In the genomic region with DNA sequence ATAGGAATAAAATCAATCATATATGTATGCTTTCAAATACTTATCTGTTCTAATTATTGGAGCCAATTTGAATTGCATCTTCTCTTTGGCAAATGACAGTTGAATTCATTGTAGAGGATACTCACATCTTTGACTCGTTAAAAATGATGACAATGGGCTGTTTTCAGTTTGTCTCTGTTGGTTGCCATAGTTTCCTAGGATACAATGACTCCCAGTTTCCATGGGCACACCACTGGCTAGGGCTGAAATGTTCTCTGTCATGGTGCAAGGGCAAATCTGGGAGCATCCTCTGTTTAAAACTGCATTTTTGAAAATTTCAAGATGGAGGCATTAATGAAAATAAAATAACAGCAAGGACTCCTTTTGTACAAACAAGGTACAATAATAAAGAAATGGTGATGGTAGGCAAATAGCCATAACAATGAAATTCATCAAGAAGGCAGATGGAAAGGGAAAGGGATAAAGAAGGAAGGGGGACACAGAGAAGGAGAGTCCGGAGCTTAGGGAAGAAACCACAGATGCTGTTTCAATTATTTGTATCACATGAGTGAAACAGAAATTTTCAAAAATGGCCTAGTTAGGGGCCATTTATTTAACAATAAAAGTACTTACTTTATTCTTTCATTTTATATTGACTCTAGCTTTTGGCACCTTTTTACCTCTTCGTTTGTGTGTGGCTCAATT, we compare ENCODE assay signal across 2 cellular contexts.
TF ChIP-seq lines count a peak whose summit lies in the region.

No MANE protein-coding gene starts in this region.

TF ChIP-seq in SK-N-SH, 30 proteins besides CTCF, POLR2A, EP300 and RAD21 (continued from another document):
- no peak for TF ChIP-seq NFIC (IDR thresholded peaks at IDR 0.05; ENCODE audit: borderline replicate concordance)
- no peak for TF ChIP-seq EZH2phosphoT487 (IDR thresholded peaks at IDR 0.05; ENCODE audit: borderline replicate concordance, low read depth)
- TF ChIP-seq RFX5 (IDR thresholded peaks at IDR 0.05; ENCODE audit: low read length): no peak
- TF ChIP-seq SIN3A (IDR thresholded peaks at IDR 0.05; ENCODE audit: borderline replicate concordance, low read depth, low read length): no peak
- TF ChIP-seq RCOR1 (IDR thresholded peaks at IDR 0.05; ENCODE audit: low read length): no peak
- TF ChIP-seq RXRA (IDR thresholded peaks at IDR 0.05; ENCODE audit: borderline replicate concordance, low read depth): no peak
- TF ChIP-seq TCF12 (IDR thresholded peaks at IDR 0.05): no peak
- TF ChIP-seq, protein P1, sequence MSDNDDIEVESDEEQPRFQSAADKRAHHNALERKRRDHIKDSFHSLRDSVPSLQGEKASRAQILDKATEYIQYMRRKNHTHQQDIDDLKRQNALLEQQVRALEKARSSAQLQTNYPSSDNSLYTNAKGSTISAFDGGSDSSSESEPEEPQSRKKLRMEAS (IDR thresholded peaks at IDR 0.05; ENCODE audit: low read depth): no peak
- no peak for TF ChIP-seq POLR2AphosphoS5 (IDR thresholded peaks at IDR 0.05; ENCODE audit: low read depth, low read length)
- no peak for TF ChIP-seq TAF1 (IDR thresholded peaks at IDR 0.05; ENCODE audit: borderline replicate concordance, low read depth, low read length)
- TF ChIP-seq, protein P2, sequence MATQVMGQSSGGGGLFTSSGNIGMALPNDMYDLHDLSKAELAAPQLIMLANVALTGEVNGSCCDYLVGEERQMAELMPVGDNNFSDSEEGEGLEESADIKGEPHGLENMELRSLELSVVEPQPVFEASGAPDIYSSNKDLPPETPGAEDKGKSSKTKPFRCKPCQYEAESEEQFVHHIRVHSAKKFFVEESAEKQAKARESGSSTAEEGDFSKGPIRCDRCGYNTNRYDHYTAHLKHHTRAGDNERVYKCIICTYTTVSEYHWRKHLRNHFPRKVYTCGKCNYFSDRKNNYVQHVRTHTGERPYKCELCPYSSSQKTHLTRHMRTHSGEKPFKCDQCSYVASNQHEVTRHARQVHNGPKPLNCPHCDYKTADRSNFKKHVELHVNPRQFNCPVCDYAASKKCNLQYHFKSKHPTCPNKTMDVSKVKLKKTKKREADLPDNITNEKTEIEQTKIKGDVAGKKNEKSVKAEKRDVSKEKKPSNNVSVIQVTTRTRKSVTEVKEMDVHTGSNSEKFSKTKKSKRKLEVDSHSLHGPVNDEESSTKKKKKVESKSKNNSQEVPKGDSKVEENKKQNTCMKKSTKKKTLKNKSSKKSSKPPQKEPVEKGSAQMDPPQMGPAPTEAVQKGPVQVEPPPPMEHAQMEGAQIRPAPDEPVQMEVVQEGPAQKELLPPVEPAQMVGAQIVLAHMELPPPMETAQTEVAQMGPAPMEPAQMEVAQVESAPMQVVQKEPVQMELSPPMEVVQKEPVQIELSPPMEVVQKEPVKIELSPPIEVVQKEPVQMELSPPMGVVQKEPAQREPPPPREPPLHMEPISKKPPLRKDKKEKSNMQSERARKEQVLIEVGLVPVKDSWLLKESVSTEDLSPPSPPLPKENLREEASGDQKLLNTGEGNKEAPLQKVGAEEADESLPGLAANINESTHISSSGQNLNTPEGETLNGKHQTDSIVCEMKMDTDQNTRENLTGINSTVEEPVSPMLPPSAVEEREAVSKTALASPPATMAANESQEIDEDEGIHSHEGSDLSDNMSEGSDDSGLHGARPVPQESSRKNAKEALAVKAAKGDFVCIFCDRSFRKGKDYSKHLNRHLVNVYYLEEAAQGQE (IDR thresholded peaks at IDR 0.05; ENCODE audit: low read depth, low read length): no peak

TF ChIP-seq in SK-N-SH treated with all-trans-retinoic acid at 6 μM for 48 hours, 23 proteins besides CTCF, POLR2A, EP300 and RAD21 (continued from another document):
- TF ChIP-seq, protein P3, sequence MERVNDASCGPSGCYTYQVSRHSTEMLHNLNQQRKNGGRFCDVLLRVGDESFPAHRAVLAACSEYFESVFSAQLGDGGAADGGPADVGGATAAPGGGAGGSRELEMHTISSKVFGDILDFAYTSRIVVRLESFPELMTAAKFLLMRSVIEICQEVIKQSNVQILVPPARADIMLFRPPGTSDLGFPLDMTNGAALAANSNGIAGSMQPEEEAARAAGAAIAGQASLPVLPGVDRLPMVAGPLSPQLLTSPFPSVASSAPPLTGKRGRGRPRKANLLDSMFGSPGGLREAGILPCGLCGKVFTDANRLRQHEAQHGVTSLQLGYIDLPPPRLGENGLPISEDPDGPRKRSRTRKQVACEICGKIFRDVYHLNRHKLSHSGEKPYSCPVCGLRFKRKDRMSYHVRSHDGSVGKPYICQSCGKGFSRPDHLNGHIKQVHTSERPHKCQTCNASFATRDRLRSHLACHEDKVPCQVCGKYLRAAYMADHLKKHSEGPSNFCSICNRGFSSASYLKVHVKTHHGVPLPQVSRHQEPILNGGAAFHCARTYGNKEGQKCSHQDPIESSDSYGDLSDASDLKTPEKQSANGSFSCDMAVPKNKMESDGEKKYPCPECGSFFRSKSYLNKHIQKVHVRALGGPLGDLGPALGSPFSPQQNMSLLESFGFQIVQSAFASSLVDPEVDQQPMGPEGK (CRISPR knock-in tag; IDR thresholded peaks at IDR 0.05; ENCODE audit: borderline replicate concordance): no peak
- TF ChIP-seq, protein P4, sequence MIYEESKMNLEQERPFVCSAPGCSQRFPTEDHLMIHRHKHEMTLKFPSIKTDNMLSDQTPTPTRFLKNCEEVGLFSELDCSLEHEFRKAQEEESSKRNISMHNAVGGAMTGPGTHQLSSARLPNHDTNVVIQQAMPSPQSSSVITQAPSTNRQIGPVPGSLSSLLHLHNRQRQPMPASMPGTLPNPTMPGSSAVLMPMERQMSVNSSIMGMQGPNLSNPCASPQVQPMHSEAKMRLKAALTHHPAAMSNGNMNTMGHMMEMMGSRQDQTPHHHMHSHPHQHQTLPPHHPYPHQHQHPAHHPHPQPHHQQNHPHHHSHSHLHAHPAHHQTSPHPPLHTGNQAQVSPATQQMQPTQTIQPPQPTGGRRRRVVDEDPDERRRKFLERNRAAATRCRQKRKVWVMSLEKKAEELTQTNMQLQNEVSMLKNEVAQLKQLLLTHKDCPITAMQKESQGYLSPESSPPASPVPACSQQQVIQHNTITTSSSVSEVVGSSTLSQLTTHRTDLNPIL (CRISPR knock-in tag; IDR thresholded peaks at IDR 0.05; ENCODE audit: low read depth): no peak
- TF ChIP-seq, protein P5, sequence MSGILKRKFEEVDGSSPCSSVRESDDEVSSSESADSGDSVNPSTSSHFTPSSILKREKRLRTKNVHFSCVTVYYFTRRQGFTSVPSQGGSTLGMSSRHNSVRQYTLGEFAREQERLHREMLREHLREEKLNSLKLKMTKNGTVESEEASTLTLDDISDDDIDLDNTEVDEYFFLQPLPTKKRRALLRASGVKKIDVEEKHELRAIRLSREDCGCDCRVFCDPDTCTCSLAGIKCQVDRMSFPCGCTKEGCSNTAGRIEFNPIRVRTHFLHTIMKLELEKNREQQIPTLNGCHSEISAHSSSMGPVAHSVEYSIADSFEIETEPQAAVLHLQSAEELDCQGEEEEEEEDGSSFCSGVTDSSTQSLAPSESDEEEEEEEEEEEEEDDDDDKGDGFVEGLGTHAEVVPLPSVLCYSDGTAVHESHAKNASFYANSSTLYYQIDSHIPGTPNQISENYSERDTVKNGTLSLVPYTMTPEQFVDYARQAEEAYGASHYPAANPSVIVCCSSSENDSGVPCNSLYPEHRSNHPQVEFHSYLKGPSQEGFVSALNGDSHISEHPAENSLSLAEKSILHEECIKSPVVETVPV (CRISPR knock-in tag; IDR thresholded peaks at IDR 0.05): no peak
- TF ChIP-seq BACH2 (CRISPR knock-in tag; IDR thresholded peaks at IDR 0.05; ENCODE audit: borderline replicate concordance): no peak
